8 cellular contexts compared by ENCODE assay signal in the genomic region with DNA sequence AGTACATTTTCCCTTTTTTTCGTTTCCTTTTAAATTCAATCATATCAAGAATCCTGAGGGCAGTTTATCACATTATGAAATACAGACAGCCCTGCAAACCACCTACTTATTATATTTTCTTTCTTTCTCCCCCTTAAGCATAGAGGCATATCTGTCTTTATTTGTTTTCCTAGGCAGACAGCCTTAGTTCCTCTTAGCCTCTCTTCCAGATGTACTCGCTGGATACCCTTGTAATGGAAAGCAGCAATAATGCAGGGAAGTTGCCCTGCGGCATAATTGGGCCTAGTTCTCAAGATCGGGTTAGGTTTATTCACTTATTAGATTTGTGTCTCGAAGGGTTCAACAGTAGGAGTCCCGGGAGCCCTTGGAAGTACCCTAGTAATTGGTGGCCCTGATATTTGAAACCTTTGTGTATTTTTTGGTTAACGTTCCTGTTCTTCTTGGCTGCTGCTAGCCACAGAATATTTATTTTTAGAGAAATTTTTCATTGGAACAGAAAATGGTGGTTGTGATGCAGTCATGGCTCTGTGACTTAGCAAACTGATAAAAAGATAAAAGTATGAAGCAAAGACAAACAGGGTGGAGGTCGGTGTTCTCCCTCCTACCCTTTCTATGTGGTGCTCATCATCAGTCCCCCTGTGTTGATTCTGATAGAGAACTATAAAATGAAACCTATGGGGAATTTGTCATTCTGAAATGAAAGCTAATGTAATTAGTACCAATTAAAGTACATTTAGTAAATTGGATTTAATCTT. TPM values are rescaled to one million over a fixed set of nuclear protein-coding genes. Genes with fewer than 3 reads are reported as not detected.
DNase-seq lines count a peak whose midpoint lies in the region; ATAC-seq lines count a peak whose summit lies in the region.
"Had no signal": no experiment of that assay in that cellular context is flagged by ENCODE, and none has a peak within 500 bp of the region (broad histone marks: within the 10 kb centered on the region; RNA-seq: fewer than 3 reads in every experiment).

No MANE protein-coding gene starts in this region.

- DNase-seq in Daoy (ENCODE audit: low read depth): peak; percentile 47
- DNase-seq in NCI-H1930 (lab: John Stamatoyannopoulos, UW): peak; percentile 60 to 66
- peak; percentile 91 for DNase-seq in fibroblast of gingiva (ENCODE audit: low read depth)
- DNase-seq in retina: peak; percentile 30
- no peak for DNase-seq in NCI-H2029 treated with DMSO at 0.1 percent for 48 hours (lab: John Stamatoyannopoulos, UW)
- no peak for DNase-seq in activated CD8-positive, alpha-beta memory T cell treated with anti-CD3 and anti-CD28 coated beads, Interleukin-2, amount 50 U/mL, for 48 hours
- DNase-seq: occipital lobe had no signal

- ATAC-seq in HG02840 (IDR thresholded peaks at IDR 0.05; ENCODE audit: low FRiP score, unreplicated experiment): no peak

RNA-seq across cellular contexts. Expression of a gene that starts 6.4 kb away (rescaled TPM):
- 29.1 and 50.7 TPM in 2 replicates for total RNA-seq in Daoy (2014; rRNA removed; shearing (Covaris generic))

Comparison
In these comparisons a context has a peak if more than half of its experiments do, and no peak if none do; other contexts are left out.
1. DNase-seq: peak in Daoy (single experiment), NCI-H1930 (2 of 2), fibroblast of gingiva (single experiment) and retina (single experiment); none in NCI-H2029 treated with DMSO at 0.1 percent for 48 hours (single experiment) and activated CD8-positive, alpha-beta memory T cell treated with anti-CD3 and anti-CD28 coated beads, Interleukin-2, amount 50 U/mL, for 48 hours (single experiment).